12 cellular contexts compared by ENCODE assay signal in genomic region chr15:80073197-80073596, GRCh38. TPM values are rescaled to one million over a fixed set of nuclear protein-coding genes. Genes with fewer than 3 reads are reported as not detected.
DNase-seq lines count a peak whose midpoint lies in the region; TF ChIP-seq lines count a peak whose summit lies in the region.
"Had no signal": no experiment of that assay in that cellular context is flagged by ENCODE, and none has a peak within 500 bp of the region (broad histone marks: within the 10 kb centered on the region; RNA-seq: fewer than 3 reads in every experiment).

No MANE protein-coding gene starts in this region.

- no peaks in the 10 kb centered on the region for H3K9me3 Mint-ChIP-seq in activated T-helper 2 cell treated with anti-CD3 and anti-CD28 coated beads, Interferon-gamma antibody, Interleukin-2, Interleukin-4, amounts not matched to agents 10 μg/mL and 5 μg/mL and 100 μg/mL, durations not matched to agents 14 hours and 24 hours and 36 hours

- H3K9me2 ChIP-seq in DOHH2 (replicated peaks; ENCODE audit: control insufficient read depth, low read length) (no peaks in the 10 kb centered on the region), MM.1S (replicated peaks; ENCODE audit: insufficient read depth, low read length) (no peaks in the 10 kb centered on the region)

- H3K36me3 ChIP-seq in DOHH2 (ENCODE audit: control insufficient read depth, low read length) (peaks cover 27% of the 10 kb centered on the region), MM.1S (replicated peaks; ENCODE audit: insufficient read depth, low read length) (no peaks in the 10 kb centered on the region), neuron (ENCODE audit: insufficient read depth, low read length) (no peaks in the 10 kb centered on the region)

- H3K4me1 ChIP-seq in DOHH2 (ENCODE audit: control insufficient read depth, low read length): peaks cover 57% of the 10 kb centered on the region
- peaks cover 7% of the 10 kb centered on the region; the same call in 1 of the 2 replicates for H3K4me1 ChIP-seq in MM.1S (ENCODE audit: low read length)
- H3K4me1 ChIP-seq in neuron (ENCODE audit: insufficient read depth, low read length): peaks cover 53% of the 10 kb centered on the region

- H3K4me2 ChIP-seq in DOHH2 (ENCODE audit: low read length) (peak overlapping the region; percentile 64), MM.1S (ENCODE audit: low read depth, low read length) (peak overlapping the region; percentile 38)

- H4K20me1 ChIP-seq in DOHH2 (ENCODE audit: control insufficient read depth, insufficient read depth, low read depth, low read length): peaks cover 3% of the 10 kb centered on the region
- peaks cover 6% of the 10 kb centered on the region; the same call in 1 of the 2 replicates for H4K20me1 ChIP-seq in MM.1S (ENCODE audit: insufficient read depth, low read length)

- DNase-seq in MM.1S: no peak
- no peak for DNase-seq in choroid plexus epithelial cell (ENCODE audit: low read depth)
- no peak for DNase-seq in HK-2 (ENCODE audit: unreplicated experiment)
- no peak for DNase-seq in Ammon's horn (ENCODE audit: low spot score)
- DNase-seq in NOMO-1 (lab: John Stamatoyannopoulos, UW; ENCODE audit: unreplicated experiment in 2 of 2): no peak
- DNase-seq in activated T-helper 2 cell treated with anti-CD3 and anti-CD28 coated beads, Interferon-gamma antibody, Interleukin-2, Interleukin-4, amounts not matched to agents 10 μg/mL and 5 μg/mL and 100 μg/mL, durations not matched to agents 14 hours and 24 hours and 36 hours (ENCODE audit: low spot score): no peak
- DNase-seq: activated CD4-positive, CD25-positive, alpha-beta regulatory T cell; aorta; NCI-H748 treated with DMSO at 0.1 percent for 48 hours; occipital lobe had no signal

- no peaks in the 10 kb centered on the region for H3K27me3 Mint-ChIP-seq in activated T-helper 2 cell treated with anti-CD3 and anti-CD28 coated beads, Interferon-gamma antibody, Interleukin-2, Interleukin-4, amounts not matched to agents 10 μg/mL and 5 μg/mL and 100 μg/mL, durations not matched to agents 14 hours and 24 hours and 36 hours (ENCODE audit: low read depth)

- H3F3A ChIP-seq in DOHH2 (ENCODE audit: control insufficient read depth, insufficient read depth) (peaks cover 12% of the 10 kb centered on the region; the same call in 1 of the 2 replicates), MM.1S (ENCODE audit: insufficient read depth, low read length) (peaks cover 6% of the 10 kb centered on the region)

- H3K4me3 ChIP-seq in DOHH2 (ENCODE audit: low read length) (peak overlapping the region; percentile 64), MM.1S (ENCODE audit: low read length) (no peak overlapping the region; the same call in 1 of the 2 replicates), choroid plexus epithelial cell (ENCODE audit: low read depth, low read length) (peak overlapping the region; percentile 62), neuron (ENCODE audit: low read length) (peak overlapping the region; percentile 96)

- H3K79me2 ChIP-seq in DOHH2 (ENCODE audit: control insufficient read depth, low read length): peaks cover 99% of the 10 kb centered on the region
- H3K79me2 ChIP-seq in MM.1S (ENCODE audit: low read length): peaks cover 95% of the 10 kb centered on the region

- no peak overlapping the region for H3K4me3 Mint-ChIP-seq in activated T-helper 2 cell treated with anti-CD3 and anti-CD28 coated beads, Interferon-gamma antibody, Interleukin-2, Interleukin-4, amounts not matched to agents 10 μg/mL and 5 μg/mL and 100 μg/mL, durations not matched to agents 14 hours and 24 hours and 36 hours (ENCODE audit: low read depth)

- H3K9ac ChIP-seq in MM.1S (ENCODE audit: low read length): no peak overlapping the region

- H3K27me3 ChIP-seq in DOHH2 (ENCODE audit: control insufficient read depth, low read length) (no peaks in the 10 kb centered on the region), MM.1S (replicated peaks; ENCODE audit: insufficient read depth, low read length) (no peaks in the 10 kb centered on the region), neuron (ENCODE audit: insufficient read depth, low read length) (no peaks in the 10 kb centered on the region)

- TF ChIP-seq CTCF in DOHH2 (IDR thresholded peaks at IDR 0.05; ENCODE audit: low read depth, low read length, poor library complexity, severe bottlenecking) (no peak), MM.1S (IDR thresholded peaks at IDR 0.05; ENCODE audit: low read length) (no peak), choroid plexus epithelial cell (conservative IDR thresholded peaks at IDR 0.05; ENCODE audit: low read depth, low read length) (no peak)

- H3K27ac ChIP-seq in DOHH2 (ENCODE audit: low read depth, low read length): peak overlapping the region; percentile 55
- no peak overlapping the region for H3K27ac ChIP-seq in MM.1S (ENCODE audit: low read length)

- H3K27ac Mint-ChIP-seq in activated T-helper 2 cell treated with anti-CD3 and anti-CD28 coated beads, Interferon-gamma antibody, Interleukin-2, Interleukin-4, amounts not matched to agents 10 μg/mL and 5 μg/mL and 100 μg/mL, durations not matched to agents 14 hours and 24 hours and 36 hours: no peak overlapping the region

- H2AFZ ChIP-seq in MM.1S (ENCODE audit: low read length) (no peak overlapping the region), neuron (ENCODE audit: low read depth, low read length) (no peak overlapping the region)

- peaks cover 22% of the 10 kb centered on the region for H3K36me3 Mint-ChIP-seq in activated T-helper 2 cell treated with anti-CD3 and anti-CD28 coated beads, Interferon-gamma antibody, Interleukin-2, Interleukin-4, amounts not matched to agents 10 μg/mL and 5 μg/mL and 100 μg/mL, durations not matched to agents 14 hours and 24 hours and 36 hours (ENCODE audit: low read depth)

- no peaks in the 10 kb centered on the region for H3K9me3 ChIP-seq in DOHH2 (ENCODE audit: control insufficient read depth, insufficient read depth, low read length)
- H3K9me3 ChIP-seq in MM.1S (replicated peaks; ENCODE audit: insufficient read depth, low read length): no peaks in the 10 kb centered on the region
- no peaks in the 10 kb centered on the region for H3K9me3 ChIP-seq in neuron (ENCODE audit: low read length)

- intact Hi-C loops in activated T-helper 2 cell treated with anti-CD3 and anti-CD28 coated beads, Interferon-gamma antibody, Interleukin-2, Interleukin-4, amounts not matched to agents 10 μg/mL and 5 μg/mL and 100 μg/mL, durations not matched to agents 14 hours and 24 hours and 36 hours (cut with micrococcal nuclease): loop anchor here (2.0 kb wide), 2 partner anchors 14 to 80 kb away; partner anchors contain the start of genes FAH and ZFAND6

- peaks cover 36% of the 10 kb centered on the region for H3K4me1 Mint-ChIP-seq in activated T-helper 2 cell treated with anti-CD3 and anti-CD28 coated beads, Interferon-gamma antibody, Interleukin-2, Interleukin-4, amounts not matched to agents 10 μg/mL and 5 μg/mL and 100 μg/mL, durations not matched to agents 14 hours and 24 hours and 36 hours (ENCODE audit: low read depth)

RNA-seq across cellular contexts. Expression of gene ZFAND6, which starts 13.7 kb away (rescaled TPM):
- 41.9 and 42.8 TPM in 2 replicates for total RNA-seq in activated T-helper 2 cell treated with anti-CD3 and anti-CD28 coated beads, Interferon-gamma antibody, Interleukin-2, Interleukin-4, amounts not matched to agents 10 μg/mL and 5 μg/mL and 100 μg/mL, durations not matched to agents 14 hours and 24 hours and 36 hours
